ENCODE assay signal across 1 cellular context in genomic region chr2:179550849-179551248, GRCh38.
A peak's percentile ranks its signal among the peaks of the same experiment; 100 is the strongest.
TF ChIP-seq lines count a peak whose summit lies in the region.

No MANE protein-coding gene starts in this region.

TF ChIP-seq in HepG2, 621 proteins besides CTCF, POLR2A, EP300 and RAD21 (continued from another document):
- TF ChIP-seq, protein P1, sequence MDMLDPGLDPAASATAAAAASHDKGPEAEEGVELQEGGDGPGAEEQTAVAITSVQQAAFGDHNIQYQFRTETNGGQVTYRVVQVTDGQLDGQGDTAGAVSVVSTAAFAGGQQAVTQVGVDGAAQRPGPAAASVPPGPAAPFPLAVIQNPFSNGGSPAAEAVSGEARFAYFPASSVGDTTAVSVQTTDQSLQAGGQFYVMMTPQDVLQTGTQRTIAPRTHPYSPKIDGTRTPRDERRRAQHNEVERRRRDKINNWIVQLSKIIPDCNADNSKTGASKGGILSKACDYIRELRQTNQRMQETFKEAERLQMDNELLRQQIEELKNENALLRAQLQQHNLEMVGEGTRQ (IDR thresholded peaks at IDR 0.05; ENCODE audit: low read depth, low read length), result no peak
- TF ChIP-seq, protein P1 (CRISPR knock-in tag; IDR thresholded peaks at IDR 0.05; ENCODE audit: borderline replicate concordance), result no peak
- TF ChIP-seq NFE2 (CRISPR knock-in tag; IDR thresholded peaks at IDR 0.05) (no peak), CEBPB (IDR thresholded peaks at IDR 0.05; ENCODE audit: borderline replicate concordance, low read depth, low read length) (peak; percentile 58; the same call in 1 of the 2 replicates), HDAC1 (CRISPR knock-in tag; IDR thresholded peaks at IDR 0.05) (no peak), ZBTB3 (CRISPR knock-in tag; IDR thresholded peaks at IDR 0.05; ENCODE audit: borderline replicate concordance, low read depth) (no peak), ZNF7 (CRISPR knock-in tag; IDR thresholded peaks at IDR 0.05) (peak; percentile 30; the same call in 1 of the 2 replicates), HNF4G (IDR thresholded peaks at IDR 0.05; ENCODE audit: borderline replicate concordance, low read depth, low read length) (peak; percentile 42; the same call in 1 of the 2 replicates), HNF4G (CRISPR knock-in tag; IDR thresholded peaks at IDR 0.05; ENCODE audit: borderline replicate concordance, low read depth) (no peak), XRCC5 (optimal IDR thresholded peaks at IDR 0.05; ENCODE audit: low read length) (no peak), ZNF629 (CRISPR knock-in tag; conservative IDR thresholded peaks at IDR 0.05) (peak; percentile 75), ZNF256 (CRISPR knock-in tag; conservative IDR thresholded peaks at IDR 0.05) (no peak), GTF2F1 (IDR thresholded peaks at IDR 0.05; ENCODE audit: low read length) (no peak), ZNF124 (CRISPR knock-in tag; IDR thresholded peaks at IDR 0.05) (no peak)
